In the genomic region with DNA sequence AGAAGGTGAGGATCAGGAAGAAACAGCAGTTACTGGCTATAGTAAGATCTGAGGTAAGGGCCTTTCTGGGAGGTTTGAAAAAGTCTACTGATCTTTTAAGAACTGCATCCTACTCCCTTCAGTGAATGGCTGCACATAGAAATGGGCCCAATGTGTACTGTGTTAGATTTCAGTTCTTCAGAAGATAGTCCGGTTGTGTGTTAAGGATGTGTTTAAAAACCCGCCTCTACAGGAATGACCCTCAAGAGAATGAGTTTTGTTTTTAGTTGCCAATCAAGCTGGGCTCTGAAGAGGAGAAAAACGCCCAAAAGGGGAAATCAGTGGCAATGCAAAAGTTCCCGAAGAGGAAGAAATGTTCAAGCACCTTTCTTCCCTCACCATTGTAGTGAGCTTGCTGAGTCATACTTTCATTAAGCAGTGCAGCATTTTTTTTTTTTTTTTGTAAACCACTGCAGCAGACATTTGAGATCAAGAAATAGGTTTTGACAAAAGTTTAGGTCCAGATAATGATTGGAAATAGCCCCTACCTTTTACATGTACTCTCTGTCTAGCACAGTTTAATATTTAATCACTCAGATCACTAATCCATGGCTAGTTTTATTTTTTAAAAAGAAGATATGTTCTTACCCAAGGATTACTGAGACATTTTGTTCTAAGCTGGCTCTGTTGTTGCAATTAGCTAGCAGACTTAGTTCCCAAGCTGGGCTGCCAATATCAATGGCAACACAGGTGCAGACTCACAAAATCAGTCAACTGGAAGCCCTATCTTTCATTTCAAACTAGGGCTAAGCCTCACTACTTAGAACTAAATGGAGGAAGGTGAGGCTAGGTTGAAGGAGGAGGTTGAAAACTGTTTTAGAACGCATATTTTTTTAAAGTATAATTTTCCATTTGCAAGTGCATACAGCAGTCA, we compare ENCODE assay signal across 11 cellular contexts. TPM values are rescaled to one million over a fixed set of nuclear protein-coding genes. Genes with fewer than 3 reads are reported as not detected.
DNase-seq lines count a peak whose midpoint lies in the region; ATAC-seq, FAIRE-seq and TF ChIP-seq lines count a peak whose summit lies in the region.
"Had no signal": no experiment of that assay in that cellular context is flagged by ENCODE, and none has a peak within 500 bp of the region (broad histone marks: within the 10 kb centered on the region; RNA-seq: fewer than 3 reads in every experiment).

No MANE protein-coding gene starts in this region.

- WGBS in mammary epithelial cell (ENCODE audit: low coverage, missing lambda C conversion rate), result 40% methylated on average over 5 of the region's 5 CpGs

- H3K36me3 ChIP-seq in right atrium auricular region (no peaks in the 10 kb centered on the region), mammary epithelial cell (ENCODE audit: insufficient read depth, low read length) (no peaks in the 10 kb centered on the region), mucosa of descending colon (ENCODE audit: low read depth) (no peaks in the 10 kb centered on the region), kidney (ENCODE audit: control insufficient read depth in 1 of 2, insufficient read depth in 2 of 2, low read length in 2 of 2) (no peaks in the 10 kb centered on the region)
- H3K36me3 ChIP-seq: BLaER1 had no signal

- H3K27ac ChIP-seq in right atrium auricular region (no peak overlapping the region), mammary epithelial cell (ENCODE audit: insufficient read depth, low read depth, low read length) (no peak overlapping the region), kidney (ENCODE audit: low read depth in 2 of 2, low read length in 2 of 2) (peak overlapping the region in 1 of 2 donors; percentile 37)
- H3K27ac ChIP-seq: BLaER1 had no signal

- no peaks in the 10 kb centered on the region for H3K4me1 ChIP-seq in right atrium auricular region
- no peaks in the 10 kb centered on the region for H3K4me1 ChIP-seq in mammary epithelial cell (ENCODE audit: insufficient read depth, low read length)
- H3K4me1 ChIP-seq in mucosa of descending colon (ENCODE audit: low read depth), result no peaks in the 10 kb centered on the region
- peaks cover 3 to 4% of the 10 kb centered on the region in 2 donors for H3K4me1 ChIP-seq in kidney (ENCODE audit: control insufficient read depth in 1 of 2, insufficient read depth in 1 of 2, low read depth in 1 of 2, low read length in 2 of 2)
- H3K4me1 ChIP-seq: BLaER1 had no signal

- no peak overlapping the region for H3K9ac ChIP-seq in mammary epithelial cell (ENCODE audit: insufficient read depth, low read length)
- H3K9ac ChIP-seq in kidney (ENCODE audit: low read length in 2 of 2), result no peak overlapping the region
- H3K9ac ChIP-seq: BLaER1 had no signal

- BruUV-seq in mammary epithelial cell (replicated peaks; lab: Mats Ljungman, UMichigan), result no TSS peak

- no peak for DNase-seq in left cardiac atrium
- no peak for DNase-seq in right atrium auricular region (ENCODE audit: low spot score)
- DNase-seq in mammary epithelial cell, result peak; percentile 3
- no peak for DNase-seq in mucosa of descending colon
- no peak for DNase-seq in kidney
- DNase-seq in glomerular visceral epithelial cell (ENCODE audit: extremely low spot score), result no peak
- no peak for DNase-seq in NAMALWA (ENCODE audit: low spot score)
- DNase-seq: activated effector memory CD4-positive, alpha-beta T cell treated with anti-CD3 and anti-CD28 coated beads, Interleukin-2, amount 50 U/mL, for 16 hours had no signal

- no peak for TF ChIP-seq CTCF in right atrium auricular region (IDR thresholded peaks at IDR 0.05)
- TF ChIP-seq CTCF in mammary epithelial cell (conservative IDR thresholded peaks at IDR 0.05 in 1 of 2, IDR thresholded peaks at IDR 0.05 in 1 of 2; ENCODE audit: extremely low read depth in 1 of 2, insufficient read depth in 1 of 2, low read depth in 1 of 2, low read length in 2 of 2), result no peak
- no peak for TF ChIP-seq CTCF in mucosa of descending colon (IDR thresholded peaks at IDR 0.05)
- TF ChIP-seq CTCF in kidney (IDR thresholded peaks at IDR 0.05; ENCODE audit: borderline replicate concordance, extremely low read depth, insufficient read depth), result no peak

- H3K4me3 ChIP-seq in right atrium auricular region, result no peak overlapping the region
- H3K4me3 ChIP-seq in mammary epithelial cell (replicated peaks in 1 of 3; ENCODE audit: insufficient read depth in 1 of 3, low read depth in 2 of 3, low read length in 3 of 3), result no peak overlapping the region
- no peak overlapping the region for H3K4me3 ChIP-seq in mucosa of descending colon
- no peak overlapping the region for H3K4me3 ChIP-seq in kidney (ENCODE audit: low read length in 2 of 2)
- H3K4me3 ChIP-seq: BLaER1 had no signal

- H3K4me2 ChIP-seq in mammary epithelial cell (ENCODE audit: insufficient read depth, low read depth, low read length), result no peak overlapping the region
- H3K4me2 ChIP-seq: BLaER1 had no signal

- H2AFZ ChIP-seq in mammary epithelial cell (ENCODE audit: low read depth, low read length), result peak overlapping the region; percentile 23

- intact Hi-C loops in left cardiac atrium (cut with DNase I) (loop anchor here in 1 of 2 donors (5.0 kb wide), 1 partner anchor 173 kb away; no protein-coding TSS in a partner anchor), mammary epithelial cell (cut with micrococcal nuclease) (loop anchor here (1.0 kb wide), 1 partner anchor 175 kb away; no protein-coding TSS in a partner anchor), mucosa of descending colon (cut with DNase I, micrococcal nuclease) (no loop called here), kidney (cut with DNase I) (no loop called here)

- ATAC-seq in left cardiac atrium (peak; percentile 45 to 59), HG03066 (IDR thresholded peaks at IDR 0.05; ENCODE audit: low read depth, unreplicated experiment) (peak; percentile 62), mucosa of descending colon (no peak)

- dilution Hi-C loops in mammary epithelial cell (cut with HindIII; ENCODE audit: low sequenced_read_pairs), result no loop called here

- no peaks in the 10 kb centered on the region for H3K79me2 ChIP-seq in mammary epithelial cell (ENCODE audit: insufficient read depth, low read length)

- no peak for FAIRE-seq in kidney (lab: Jason Lieb, UNC)

- H4K20me1 ChIP-seq in mammary epithelial cell (ENCODE audit: insufficient read depth, low read length), result no peaks in the 10 kb centered on the region

- H3K9me3 ChIP-seq in right atrium auricular region, result no peaks in the 10 kb centered on the region
- no peaks in the 10 kb centered on the region for H3K9me3 ChIP-seq in mammary epithelial cell (replicated peaks; ENCODE audit: insufficient read depth, low read length)
- no peaks in the 10 kb centered on the region for H3K9me3 ChIP-seq in mucosa of descending colon
- no peaks in the 10 kb centered on the region for H3K9me3 ChIP-seq in kidney (ENCODE audit: control insufficient read depth in 1 of 2, low read length in 2 of 2)
- H3K9me3 ChIP-seq: BLaER1 had no signal

- in situ Hi-C loops in mammary epithelial cell (cut with MboI; ENCODE audit: low sequenced_read_pairs in 2 of 2), result loop anchor here in 1 of 2 donors (25.0 kb wide), 1 partner anchor 768 kb away; no protein-coding TSS in a partner anchor

- H3K27me3 ChIP-seq in right atrium auricular region, result no peaks in the 10 kb centered on the region
- H3K27me3 ChIP-seq in mammary epithelial cell (ENCODE audit: insufficient read depth, low read length), result peaks cover 2% of the 10 kb centered on the region

- CTCF ChIA-PET in mammary epithelial cell (lab: Charles Lee; ENCODE audit: low non-redundant PET), result interaction anchor here (0.7 to 0.8 kb wide), 2 partner anchors 11 to 823 kb away, joined by 4 read pairs; no protein-coding TSS in a partner anchor

RNA-seq across cellular contexts. Expression of a gene that starts 7.0 kb away (rescaled TPM):
- total RNA-seq in left cardiac atrium (under 1 TPM in 1 of 2 donors, not detected in 1; 0.15 TPM), right atrium auricular region (under 1 TPM in 1 of 2 donors, not detected in 1; 0.15 TPM), mammary epithelial cell (not detected), mucosa of descending colon (not detected), kidney (not detected)
- polyA plus RNA-seq in mammary epithelial cell (not detected), kidney (ENCODE audit: insufficient read depth, low read depth, low replicate concordance) (0.13 TPM)
- not detected for polyA minus RNA-seq in mammary epithelial cell
- total RNA-seq: lung microvascular endothelial cell had no signal
